28 cellular contexts compared by ENCODE assay signal in genomic region chr11:86117706-86118050, GRCh38. TPM values are rescaled to one million over a fixed set of nuclear protein-coding genes. Genes with fewer than 3 reads are reported as not detected.
DNase-seq lines count a peak whose midpoint lies in the region; ATAC-seq and TF ChIP-seq lines count a peak whose summit lies in the region.
"Had no signal": no experiment of that assay in that cellular context is flagged by ENCODE, and none has a peak within 500 bp of the region (broad histone marks: within the 10 kb centered on the region; RNA-seq: fewer than 3 reads in every experiment).

No MANE protein-coding gene starts in this region.

- H3K9ac ChIP-seq in PC-3 (ENCODE audit: low read length): no peak overlapping the region

- H3K4me3 Mint-ChIP-seq in natural killer cell treated with Interleukin-12 subunit alpha and Interleukin-12 subunit beta and Interleukin-15 and Interleukin-18, amount 100 ng/mL, for 72 hours: peak overlapping the region; percentile 74
- H3K4me3 Mint-ChIP-seq in natural killer cell: no peak overlapping the region
- H3K4me3 Mint-ChIP-seq: activated T-helper 1 cell treated with anti-CD3 and anti-CD28 coated beads, Interleukin-12 subunit alpha, Interleukin-12 subunit beta, Interleukin-2, Interleukin-4 antibody, amounts not matched to agents 30 ng/mL and 10 ng/mL and 1 ng/mL, durations not matched to agents 14 hours and 24 hours and 36 hours; GM23338; naive thymus-derived CD8-positive, alpha-beta T cell had no signal

- no peak for TF ChIP-seq POLR2A in prostate gland (IDR thresholded peaks at IDR 0.05)

- H3K36me3 Mint-ChIP-seq in natural killer cell treated with Interleukin-12 subunit alpha and Interleukin-12 subunit beta and Interleukin-15 and Interleukin-18, amount 100 ng/mL, for 72 hours: no peaks in the 10 kb centered on the region
- no peaks in the 10 kb centered on the region for H3K36me3 Mint-ChIP-seq in natural killer cell
- H3K36me3 Mint-ChIP-seq: CD14-positive monocyte; naive thymus-derived CD8-positive, alpha-beta T cell had no signal

- CTCF ChIA-PET in PC-3 (lab: Charles Lee): no interaction called here

- no peaks in the 10 kb centered on the region for H3K9me2 ChIP-seq in PC-3 (replicated peaks; ENCODE audit: low read length)

- H3K27ac ChIP-seq in PC-3 (ENCODE audit: low read length): peak overlapping the region; percentile 89
- H3K27ac ChIP-seq in prostate gland: no peak overlapping the region
- H3K27ac ChIP-seq: left lung, thoracic aorta, uterus had no signal

- DNase-seq in natural killer cell treated with Interleukin-12 subunit alpha and Interleukin-12 subunit beta and Interleukin-15 and Interleukin-18, amount 100 ng/mL, for 72 hours (ENCODE audit: low spot score): no peak
- DNase-seq in natural killer cell (no peak), PC-3 (peak; percentile 28), glomerular visceral epithelial cell (ENCODE audit: extremely low spot score) (peak; percentile 46), Ammon's horn (ENCODE audit: low spot score) (no peak), ecto neural progenitor cell (ENCODE audit: low spot score) (no peak), DMS153 treated with DMSO at 0.1 percent for 48 hours (lab: John Stamatoyannopoulos, UW; ENCODE audit: unreplicated experiment) (no peak), prostate gland (ENCODE audit: low spot score) (no peak)
- DNase-seq: activated naive CD4-positive, alpha-beta T cell treated with anti-CD3 and anti-CD28 coated beads, Interleukin-2, amount 50 U/mL, for 16 hours; anterior cingulate cortex; caudate nucleus; head of caudate nucleus; left lung; midbrain; naive thymus-derived CD8-positive, alpha-beta T cell; NCI-H1436 treated with DMSO at 0.1 percent for 48 hours; NCI-H2107; NCI-H446 treated with DMSO at 0.1 percent for 48 hours; pancreas; right cardiac atrium; SIG-M5; stimulated activated CD4-positive, alpha-beta T cell treated with anti-CD3 and anti-CD28 coated beads, Interleukin-4, amount 100 ng/mL, for 4 hours; stimulated activated naive CD8-positive, alpha-beta T cell treated with anti-CD3 and anti-CD28 coated beads, Interleukin-15, Interleukin-2, amounts not matched to agents 100 U/mL and 50 U/mL, for 24 hours; uterus had no signal

- H3K4me1 Mint-ChIP-seq in natural killer cell treated with Interleukin-12 subunit alpha and Interleukin-12 subunit beta and Interleukin-15 and Interleukin-18, amount 100 ng/mL, for 72 hours (ENCODE audit: low read depth in 2 of 2): peaks cover 30 to 38% of the 10 kb centered on the region in 2 donors
- H3K4me1 Mint-ChIP-seq in natural killer cell: peaks cover 17 to 18% of the 10 kb centered on the region in 2 donors
- H3K4me1 Mint-ChIP-seq: GM23338 had no signal

- no peak overlapping the region for H2AFZ ChIP-seq in PC-3 (ENCODE audit: low read length)
- H2AFZ ChIP-seq: GM23338 had no signal

- peak overlapping the region; percentile 78; the same call in 1 of the 2 replicates for H3K4me2 ChIP-seq in PC-3 (ENCODE audit: low read length)
- H3K4me2 ChIP-seq: GM23338 had no signal

- intact Hi-C loops in natural killer cell (cut with micrococcal nuclease) (no loop called here), PC-3 (cut with micrococcal nuclease) (no loop called here), prostate gland (cut with DNase I) (loop anchor here (5.0 kb wide), 1 partner anchor 45 kb away; no protein-coding TSS in a partner anchor)

- ATAC-seq in natural killer cell treated with Interleukin-12 subunit alpha and Interleukin-12 subunit beta and Interleukin-15 and Interleukin-18, amount 100 ng/mL, for 72 hours: no peak
- ATAC-seq in natural killer cell (no peak), PC-3 (no peak)
- ATAC-seq: GM23338; naive thymus-derived CD8-positive, alpha-beta T cell; stimulated activated naive CD8-positive, alpha-beta T cell treated with anti-CD3 and anti-CD28 coated beads, Interleukin-15, Interleukin-2, amounts not matched to agents 100 U/mL and 50 U/mL, for 24 hours had no signal

- POLR2A ChIA-PET in PC-3 (lab: Charles Lee; ENCODE audit: unreplicated experiment): no interaction called here

- H3K4me1 ChIP-seq in PC-3 (ENCODE audit: insufficient read depth, low read length) (peaks cover 27% of the 10 kb centered on the region), prostate gland (replicated peaks) (no peaks in the 10 kb centered on the region)
- H3K4me1 ChIP-seq: pancreas, uterus had no signal

- no peaks in the 10 kb centered on the region for H3F3A ChIP-seq in PC-3 (ENCODE audit: low read length, unreplicated experiment)

- no peaks in the 10 kb centered on the region for H3K9me3 ChIP-seq in PC-3 (ENCODE audit: low read length)
- no peaks in the 10 kb centered on the region for H3K9me3 ChIP-seq in prostate gland
- H3K9me3 ChIP-seq: left lung, pancreas, thoracic aorta, uterus had no signal

- H3K4me3 ChIP-seq in PC-3 (ENCODE audit: low read length) (no peak overlapping the region), prostate gland (no peak overlapping the region)
- H3K4me3 ChIP-seq: GM23338, left lung, pancreas, thoracic aorta, uterus had no signal

- H3K9me3 Mint-ChIP-seq in natural killer cell treated with Interleukin-12 subunit alpha and Interleukin-12 subunit beta and Interleukin-15 and Interleukin-18, amount 100 ng/mL, for 72 hours: peaks cover 7% of the 10 kb centered on the region
- no peaks in the 10 kb centered on the region for H3K9me3 Mint-ChIP-seq in natural killer cell
- H3K9me3 Mint-ChIP-seq: activated T-helper 1 cell treated with anti-CD3 and anti-CD28 coated beads, Interleukin-12 subunit alpha, Interleukin-12 subunit beta, Interleukin-2, Interleukin-4 antibody, amounts not matched to agents 30 ng/mL and 10 ng/mL and 1 ng/mL, durations not matched to agents 14 hours and 24 hours and 36 hours; CD14-positive monocyte; GM23338; naive thymus-derived CD8-positive, alpha-beta T cell had no signal

- 97% methylated on average over 1 of the region's 1 CpG for WGBS in prostate gland

- H3K36me3 ChIP-seq in PC-3 (ENCODE audit: low read depth, low read length) (no peaks in the 10 kb centered on the region), prostate gland (no peaks in the 10 kb centered on the region)
- H3K36me3 ChIP-seq: left lung, pancreas, thoracic aorta, uterus had no signal

- no peaks in the 10 kb centered on the region for H3K27me3 ChIP-seq in PC-3 (ENCODE audit: low read length)
- no peaks in the 10 kb centered on the region for H3K27me3 ChIP-seq in prostate gland (replicated peaks; ENCODE audit: insufficient read depth)
- H3K27me3 ChIP-seq: left lung, pancreas, uterus had no signal

- no peak for TF ChIP-seq CTCF in natural killer cell (IDR thresholded peaks at IDR 0.05)
- TF ChIP-seq CTCF in PC-3 (conservative IDR thresholded peaks at IDR 0.05; ENCODE audit: low read depth, low read length): no peak
- TF ChIP-seq CTCF in prostate gland (IDR thresholded peaks at IDR 0.05): no peak

- no peaks in the 10 kb centered on the region for H4K20me1 ChIP-seq in PC-3 (ENCODE audit: low read length)

- BruUV-seq in PC-3 (replicated peaks; lab: Mats Ljungman, UMichigan): no TSS peak

- no peaks in the 10 kb centered on the region for H3K79me2 ChIP-seq in PC-3 (ENCODE audit: low read length)

- H3K27ac Mint-ChIP-seq in natural killer cell treated with Interleukin-12 subunit alpha and Interleukin-12 subunit beta and Interleukin-15 and Interleukin-18, amount 100 ng/mL, for 72 hours: peak overlapping the region; percentile 87 to 99
- H3K27ac Mint-ChIP-seq in natural killer cell: peak overlapping the region in 1 of 2 donors; percentile 37
- H3K27ac Mint-ChIP-seq: GM23338 had no signal

- H3K27me3 Mint-ChIP-seq in natural killer cell treated with Interleukin-12 subunit alpha and Interleukin-12 subunit beta and Interleukin-15 and Interleukin-18, amount 100 ng/mL, for 72 hours: peaks cover 0 to 2% of the 10 kb centered on the region in 2 donors
- H3K27me3 Mint-ChIP-seq in natural killer cell (ENCODE audit: low read depth in 2 of 2): peaks cover 0 to 8% of the 10 kb centered on the region in 2 donors

RNA-seq across cellular contexts. Expression of gene PICALM, which starts 48.8 kb away (rescaled TPM):
- total RNA-seq in natural killer cell treated with Interleukin-12 subunit alpha and Interleukin-12 subunit beta and Interleukin-15 and Interleukin-18, amount 100 ng/mL, for 72 hours: 100 to 1,000 TPM; 208 to 223 TPM
- 100 to 1,000 TPM; 262 to 291 (median 285) TPM for total RNA-seq in natural killer cell
- 53.0 and 59.3 TPM in 2 replicates for total RNA-seq in PC-3 (2014; rRNA removed)
- total RNA-seq in prostate gland: 100 to 1,000 TPM; 144 to 206 TPM

Comparison
In these comparisons a context has a peak if more than half of its experiments do, and no peak if none do; other contexts are left out.
1. DNase-seq: peak in PC-3 (single experiment) and glomerular visceral epithelial cell (single experiment); none in natural killer cell treated with Interleukin-12 subunit alpha and Interleukin-12 subunit beta and Interleukin-15 and Interleukin-18, amount 100 ng/mL, for 72 hours (single experiment), natural killer cell (single experiment), Ammon's horn (single experiment), ecto neural progenitor cell (single experiment), DMS153 treated with DMSO at 0.1 percent for 48 hours (single experiment) and prostate gland (single experiment).